In the genomic region with DNA sequence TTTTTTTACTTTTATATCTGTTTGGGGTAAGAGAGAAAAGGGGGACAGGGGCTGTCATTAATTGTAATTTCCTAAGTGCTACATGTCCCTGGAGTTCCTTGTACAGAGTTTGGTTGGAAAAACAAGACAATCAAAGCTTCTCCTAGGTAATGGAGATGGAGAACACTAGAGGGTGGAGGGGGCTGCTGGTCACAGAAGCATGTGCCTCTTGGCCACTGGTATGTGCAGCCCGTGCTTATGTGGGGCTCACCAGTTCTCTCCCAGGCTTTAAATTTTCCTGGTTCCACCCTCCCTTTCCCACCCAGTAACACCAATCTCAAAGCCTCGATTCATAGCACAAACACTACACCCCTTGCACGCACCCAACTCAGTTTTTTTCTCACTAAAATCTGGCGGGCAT, we compare ENCODE assay signal across 1 cellular context.
TF ChIP-seq lines count a peak whose summit lies in the region.

No MANE protein-coding gene starts in this region.

TF ChIP-seq in GM23338, 12 proteins besides CTCF, POLR2A, EP300 and RAD21 (continued from another document):
- no peak for TF ChIP-seq EZH2phosphoT487 (IDR thresholded peaks at IDR 0.05; ENCODE audit: unreplicated experiment)
- no peak for TF ChIP-seq ZNF331 (CRISPR knock-in tag; IDR thresholded peaks at IDR 0.05; ENCODE audit: low read depth)
